In the genomic region with DNA sequence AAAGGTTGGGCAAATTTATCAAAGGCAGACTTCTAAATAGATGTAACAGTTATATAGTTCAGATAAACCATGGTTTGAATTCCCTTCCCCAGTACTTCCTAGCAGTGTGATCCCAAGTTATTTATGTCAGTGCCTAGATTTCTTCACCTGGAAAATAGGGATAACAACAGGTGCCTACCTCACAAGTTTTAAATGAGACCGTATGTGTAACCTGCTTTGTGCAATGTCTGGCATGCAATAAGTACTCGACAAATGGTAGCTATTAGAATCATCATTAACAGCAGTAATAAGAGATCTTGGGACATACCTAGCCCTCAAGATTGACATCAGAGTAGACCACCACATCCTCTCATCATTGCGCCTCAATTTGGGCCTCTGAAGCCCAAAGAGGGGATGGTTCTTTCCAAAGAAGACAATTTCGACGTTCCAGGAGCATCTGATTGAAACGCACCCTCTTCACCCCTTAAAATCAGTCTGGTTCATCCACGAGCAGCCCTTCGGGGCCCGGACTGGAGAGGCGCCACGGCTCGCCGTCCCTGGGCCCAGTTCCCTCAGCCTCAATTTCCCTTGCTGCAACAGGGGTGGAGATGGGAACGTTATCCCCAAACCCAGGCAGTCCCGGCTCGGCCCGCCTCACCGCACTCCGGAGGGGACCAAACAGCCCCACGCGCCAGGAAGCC, we compare ENCODE assay signal across 8 cellular contexts. TPM values are rescaled to one million over a fixed set of nuclear protein-coding genes. Genes with fewer than 3 reads are reported as not detected.
A peak's percentile ranks its signal among the peaks of the same experiment; 100 is the strongest.
DNase-seq lines count a peak whose midpoint lies in the region; ATAC-seq and TF ChIP-seq lines count a peak whose summit lies in the region.

No MANE protein-coding gene starts in this region.

- H3K36me3 ChIP-seq in Panc1 (ENCODE audit: control insufficient read depth, insufficient read depth, low read length) (no peaks in the 10 kb centered on the region; the same call in 1 of the 2 replicates), neutrophil (no peaks in the 10 kb centered on the region)

- peak overlapping the region; percentile 96 for H3K4me3 Mint-ChIP-seq in endothelial cell (ENCODE audit: unreplicated experiment)

- intact Hi-C loops in Panc1 (cut with micrococcal nuclease; ENCODE audit: unreplicated experiment) (no loop called here), head of caudate nucleus (cut with DNase I) (loop anchor here (5.0 kb wide), 2 partner anchors 34 to 49 kb away; no protein-coding TSS in a partner anchor)

- no peaks in the 10 kb centered on the region for H3K27me3 Mint-ChIP-seq in endothelial cell (ENCODE audit: unreplicated experiment)

- H3K4me1 ChIP-seq in Panc1 (ENCODE audit: control insufficient read depth, insufficient read depth, low read length), result no peaks in the 10 kb centered on the region
- peaks cover 10 to 14% of the 10 kb centered on the region in 2 experiments for H3K4me1 ChIP-seq in neutrophil (ENCODE audit: control insufficient read depth in 1 of 2, insufficient read depth in 1 of 2, low read depth in 1 of 2, low read length in 1 of 2)

- TF ChIP-seq CTCF in Panc1 (IDR thresholded peaks at IDR 0.05), result no peak
- TF ChIP-seq CTCF in endothelial cell (IDR thresholded peaks at IDR 0.05; ENCODE audit: unreplicated experiment), result no peak
- TF ChIP-seq CTCF in neutrophil (IDR thresholded peaks at IDR 0.05), result no peak

- DNase-seq in DMS 273 (lab: John Stamatoyannopoulos, UW; ENCODE audit: unreplicated experiment), result peak; percentile 60
- no peak for DNase-seq in DMS 273 treated with DMSO at 0.1 percent for 48 hours (lab: John Stamatoyannopoulos, UW)
- no peak for DNase-seq in Panc1 (ENCODE audit: low read depth, low spot score)
- DNase-seq in endothelial cell (ENCODE audit: low spot score), result no peak
- no peak for DNase-seq in head of caudate nucleus

- H3K36me3 Mint-ChIP-seq in endothelial cell (ENCODE audit: low read depth, unreplicated experiment), result peaks cover 2% of the 10 kb centered on the region

- H3K27ac Mint-ChIP-seq in endothelial cell (ENCODE audit: unreplicated experiment), result peak overlapping the region; percentile 73

- POLR2A ChIA-PET in Panc1 (lab: Charles Lee), result interaction anchor here (0.5 kb wide), 1 partner anchor 162 kb away, joined by 7 read pairs; no protein-coding TSS in a partner anchor

- CTCF ChIA-PET in Panc1 (lab: Charles Lee), result no interaction called here

- BruUV-seq in Panc1 (replicated peaks; lab: Mats Ljungman, UMichigan), result no TSS peak

- H3K9me3 ChIP-seq in Panc1 (ENCODE audit: control insufficient read depth, insufficient read depth, low read depth, low read length) (no peaks in the 10 kb centered on the region), neutrophil (no peaks in the 10 kb centered on the region)

- peak; percentile 15 for ATAC-seq in HG02623 (IDR thresholded peaks at IDR 0.05; ENCODE audit: unreplicated experiment)
- ATAC-seq in Panc1, result peak; percentile 56
- ATAC-seq in GM21515 (IDR thresholded peaks at IDR 0.05; ENCODE audit: unreplicated experiment), result no peak

- H3K4me1 Mint-ChIP-seq in endothelial cell (ENCODE audit: unreplicated experiment), result peaks cover 7% of the 10 kb centered on the region

- H3K27me3 ChIP-seq in Panc1 (ENCODE audit: control insufficient read depth, insufficient read depth, low read length) (no peaks in the 10 kb centered on the region), neutrophil (no peaks in the 10 kb centered on the region)

- H3K4me3 ChIP-seq in Panc1 (ENCODE audit: low read depth in 2 of 2, low read length in 2 of 2), result peak overlapping the region; percentile 81 to 87
- H3K4me3 ChIP-seq in neutrophil (ENCODE audit: low read depth in 1 of 2, low read length in 1 of 2), result peak overlapping the region; percentile 73 to 81

- H3K27ac ChIP-seq in Panc1 (ENCODE audit: low read length) (peak overlapping the region; percentile 91), neutrophil (peak overlapping the region; percentile 61)

- in situ Hi-C loops in Panc1 (cut with HindIII; ENCODE audit: low pct_unique_long_range_greater_than_20kb, low sequenced_read_pairs), result no loop called here

- H3K9me3 Mint-ChIP-seq in endothelial cell (ENCODE audit: unreplicated experiment), result no peaks in the 10 kb centered on the region

RNA-seq across cellular contexts. Expression of gene ACACA, which starts 0.5 kb away (rescaled TPM):
- total RNA-seq in Panc1 (2021; ENCODE audit: unreplicated experiment), result 131 TPM
- 54.5 TPM for polyA plus RNA-seq in Panc1 (2012; ENCODE audit: insufficient read length)
- 91.5 TPM for total RNA-seq in endothelial cell (ENCODE audit: unreplicated experiment)

RNA-seq across cellular contexts. Expression of gene TADA2A, which starts 0.6 kb away (rescaled TPM):
- 11.4 TPM for total RNA-seq in Panc1 (2021; ENCODE audit: unreplicated experiment)
- polyA plus RNA-seq in Panc1 (2012; ENCODE audit: insufficient read length), result 5.5 TPM
- total RNA-seq in endothelial cell (ENCODE audit: unreplicated experiment), result 24.7 TPM

RNA-seq across cellular contexts. Expression of gene C17orf78, which starts 30.3 kb away (rescaled TPM):
- total RNA-seq in Panc1 (2021; ENCODE audit: unreplicated experiment) (not detected), endothelial cell (ENCODE audit: unreplicated experiment) (not detected)
- not detected for polyA plus RNA-seq in Panc1 (2012; ENCODE audit: insufficient read length)
